ENCODE assay signal across 20 cellular contexts in the genomic region with DNA sequence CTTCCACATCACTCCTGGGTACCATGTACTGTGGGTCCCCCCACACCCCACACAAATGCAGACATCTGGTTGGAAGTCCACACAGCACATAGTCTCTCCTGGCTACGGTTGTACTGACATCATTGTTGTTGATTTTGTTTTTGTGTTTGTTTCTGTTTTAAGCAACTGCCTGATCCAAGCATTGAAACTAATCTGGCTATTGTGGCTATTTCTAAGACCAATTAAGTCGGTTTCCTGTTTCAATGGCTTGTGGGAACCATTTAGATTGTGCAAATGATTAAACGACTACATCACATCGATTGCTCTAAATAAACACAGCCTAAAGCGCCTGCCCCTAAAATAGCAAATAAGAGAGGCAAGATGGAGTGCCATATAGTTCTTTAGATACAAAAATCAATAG.
"Had no signal": no experiment of that assay in that cellular context is flagged by ENCODE, and none has a peak within 500 bp of the region (broad histone marks: within the 10 kb centered on the region; RNA-seq: fewer than 3 reads in every experiment).

No MANE protein-coding gene starts in this region.

- H3K4me3 ChIP-seq: colonic mucosa, heart right ventricle, mucosa of descending colon, ovary, stomach, thoracic aorta, transverse colon had no signal

- DNase-seq: colonic mucosa; dermis blood vessel endothelial cell; endodermal cell; erythroblast; heart right ventricle; hypothalamus; kidney glomerular epithelial cell; mucosa of descending colon; natural killer cell; nucleus accumbens; ovary; right cardiac atrium; small intestine; stimulated activated CD4-positive, alpha-beta T cell treated with anti-CD3 and anti-CD28 coated beads, Interleukin-12 subunit alpha, Interleukin-12 subunit beta, amount 100 ng/mL, for 4 hours; stimulated activated naive CD4-positive, alpha-beta T cell; stomach; substantia nigra; transverse colon had no signal

- H3K27ac Mint-ChIP-seq: endodermal cell, natural killer cell had no signal

- H3K9me3 ChIP-seq: colonic mucosa, mucosa of descending colon, ovary, transverse colon had no signal

- H3K4me1 Mint-ChIP-seq: natural killer cell, neural crest cell had no signal

- H3K27me3 ChIP-seq: colonic mucosa, heart right ventricle, ovary, transverse colon had no signal

- H3K9me3 Mint-ChIP-seq: endodermal cell, natural killer cell had no signal

- H3K4me3 Mint-ChIP-seq: endodermal cell, natural killer cell, neural crest cell had no signal

- H3K4me1 ChIP-seq: colonic mucosa, heart right ventricle, stomach, transverse colon had no signal

- H3K36me3 ChIP-seq: colonic mucosa, heart right ventricle, ovary, stomach, thoracic aorta, transverse colon had no signal

- H3K27ac ChIP-seq: colonic mucosa, heart right ventricle, ovary, stomach, thoracic aorta, transverse colon had no signal

- H3K36me3 Mint-ChIP-seq: natural killer cell had no signal
